1 cellular context compared by ENCODE assay signal in genomic region chr19:49133621-49134454, GRCh38.
TF ChIP-seq lines count a peak whose summit lies in the region.

No MANE protein-coding gene starts in this region.

TF ChIP-seq in K562, 482 proteins besides CTCF, POLR2A, EP300 and RAD21 (continues in another document):
- no peak for TF ChIP-seq ESRRB (CRISPR knock-in tag; IDR thresholded peaks at IDR 0.05; ENCODE audit: borderline replicate concordance)
- no peak for TF ChIP-seq ZNF174 (CRISPR knock-in tag; IDR thresholded peaks at IDR 0.05)
- TF ChIP-seq HNRNPK (IDR thresholded peaks at IDR 0.05; ENCODE audit: low read depth, low read length, poor library complexity, severe bottlenecking), result no peak
- peak; percentile 36; the same call in 1 of the 2 replicates for TF ChIP-seq TFAP4 (CRISPR knock-in tag; IDR thresholded peaks at IDR 0.05; ENCODE audit: borderline replicate concordance)
- TF ChIP-seq MIER1 (IDR thresholded peaks at IDR 0.05; ENCODE audit: low read depth), result no peak
- TF ChIP-seq MAFF (IDR thresholded peaks at IDR 0.05; ENCODE audit: low read length), result no peak
- TF ChIP-seq PRPF4 (IDR thresholded peaks at IDR 0.05; ENCODE audit: insufficient read depth, low read depth, low read length, poor library complexity, severe bottlenecking), result no peak
- TF ChIP-seq ZNF3 (CRISPR knock-in tag; IDR thresholded peaks at IDR 0.05), result no peak
- no peak for TF ChIP-seq PHF8 (IDR thresholded peaks at IDR 0.05; ENCODE audit: borderline replicate concordance, low read length)
- peak; percentile 95 for TF ChIP-seq EGR1 (conservative IDR thresholded peaks at IDR 0.05)
- no peak for TF ChIP-seq ZNF12 (CRISPR knock-in tag; IDR thresholded peaks at IDR 0.05)
- TF ChIP-seq HMG20B (CRISPR knock-in tag; IDR thresholded peaks at IDR 0.05), result no peak
- no peak for TF ChIP-seq NR1H2 (CRISPR knock-in tag; IDR thresholded peaks at IDR 0.05)
- TF ChIP-seq FOXK2 (conservative IDR thresholded peaks at IDR 0.05 in 1 of 2, IDR thresholded peaks at IDR 0.05 in 1 of 2; ENCODE audit: low read depth in 2 of 2), result no peak
- TF ChIP-seq TEAD1 (CRISPR knock-in tag; IDR thresholded peaks at IDR 0.05), result no peak
- no peak for TF ChIP-seq MYNN (IDR thresholded peaks at IDR 0.05)
- no peak for TF ChIP-seq MYNN (CRISPR knock-in tag; IDR thresholded peaks at IDR 0.05)
- peak; percentile 6; the same call in 1 of the 2 replicates for TF ChIP-seq VEZF1 (CRISPR knock-in tag; IDR thresholded peaks at IDR 0.05)
- TF ChIP-seq TSHZ1 (CRISPR knock-in tag; IDR thresholded peaks at IDR 0.05), result no peak
- no peak for TF ChIP-seq ZFPM2 (CRISPR knock-in tag; IDR thresholded peaks at IDR 0.05)
- TF ChIP-seq RBM34 (IDR thresholded peaks at IDR 0.05; ENCODE audit: borderline replicate concordance, insufficient read depth, low read length), result no peak
- no peak for TF ChIP-seq STAT5B (CRISPR knock-in tag; IDR thresholded peaks at IDR 0.05)
- TF ChIP-seq ATF6 (CRISPR knock-in tag; IDR thresholded peaks at IDR 0.05), result no peak
- no peak for TF ChIP-seq MLX (CRISPR knock-in tag; conservative IDR thresholded peaks at IDR 0.05)
- no peak for TF ChIP-seq ZNF699 (CRISPR knock-in tag; IDR thresholded peaks at IDR 0.05; ENCODE audit: insufficient replicate concordance)
- 0 out of 2 replicates have a peak, but pooled peaks have one; percentile 45 for TF ChIP-seq SP1 (CRISPR knock-in tag; IDR thresholded peaks at IDR 0.05)
- TF ChIP-seq HDAC2 (IDR thresholded peaks at IDR 0.05), result no peak
- TF ChIP-seq ZBTB33 (CRISPR knock-in tag; IDR thresholded peaks at IDR 0.05), result peak; percentile 92
- no peak for TF ChIP-seq ARID3A (IDR thresholded peaks at IDR 0.05; ENCODE audit: borderline replicate concordance, low read depth, low read length)
- peak; percentile 25; the same call in 1 of the 2 replicates for TF ChIP-seq RBFOX2 (IDR thresholded peaks at IDR 0.05; ENCODE audit: low read depth, low read length)
- no peak for TF ChIP-seq SNRNP70 (optimal IDR thresholded peaks at IDR 0.05; ENCODE audit: low read depth, low read length)
- TF ChIP-seq FOXA1 (IDR thresholded peaks at IDR 0.05; ENCODE audit: borderline replicate concordance), result no peak
- TF ChIP-seq LCOR (CRISPR knock-in tag; IDR thresholded peaks at IDR 0.05), result no peak
- no peak for TF ChIP-seq BCOR (IDR thresholded peaks at IDR 0.05)
- TF ChIP-seq CGGBP1 (CRISPR knock-in tag; IDR thresholded peaks at IDR 0.05), result no peak
- no peak for TF ChIP-seq ZBTB34 (CRISPR knock-in tag; IDR thresholded peaks at IDR 0.05)
- no peak for TF ChIP-seq SRSF7 (optimal IDR thresholded peaks at IDR 0.05; ENCODE audit: low read depth, low read length)
- TF ChIP-seq ZC3H8 (IDR thresholded peaks at IDR 0.05), result no peak
- TF ChIP-seq NR3C1 (CRISPR knock-in tag; IDR thresholded peaks at IDR 0.05), result no peak
- no peak for TF ChIP-seq CSDE1 (IDR thresholded peaks at IDR 0.05)
- peak; percentile 5 for TF ChIP-seq FIP1L1 (IDR thresholded peaks at IDR 0.05; ENCODE audit: low read depth, low read length, poor library complexity, severe bottlenecking)
- TF ChIP-seq ZNF444 (CRISPR knock-in tag; IDR thresholded peaks at IDR 0.05), result no peak
- TF ChIP-seq XRCC4 (IDR thresholded peaks at IDR 0.05; ENCODE audit: extremely low read depth, insufficient read depth, insufficient read length), result no peak
- no peak for TF ChIP-seq ZEB2 (IDR thresholded peaks at IDR 0.05)
- peak; percentile 61 to 64; a peak in 3 of 4 replicates for TF ChIP-seq NRF1 (conservative IDR thresholded peaks at IDR 0.05 in 1 of 2, IDR thresholded peaks at IDR 0.05 in 1 of 2)
- no peak for TF ChIP-seq RFX5 (IDR thresholded peaks at IDR 0.05; ENCODE audit: low read depth, low read length)
- TF ChIP-seq JUN (IDR thresholded peaks at IDR 0.05; ENCODE audit: borderline replicate concordance, low read depth, low read length), result no peak
- no peak for TF ChIP-seq JUN (CRISPR knock-in tag; IDR thresholded peaks at IDR 0.05; ENCODE audit: borderline replicate concordance)
- TF ChIP-seq ZC3H11A (IDR thresholded peaks at IDR 0.05; ENCODE audit: low read depth, low read length), result no peak
- TF ChIP-seq SMARCB1 (IDR thresholded peaks at IDR 0.05; ENCODE audit: insufficient read length, low read depth), result no peak
- no peak for TF ChIP-seq ZBTB5 (IDR thresholded peaks at IDR 0.05)
- TF ChIP-seq PHF21A (IDR thresholded peaks at IDR 0.05; ENCODE audit: borderline replicate concordance, low read depth), result no peak
- peak in 1 of 2 experiments; percentile 41; a peak in 1 of 4 replicates for TF ChIP-seq MAZ (CRISPR knock-in tag; conservative IDR thresholded peaks at IDR 0.05 in 1 of 2, IDR thresholded peaks at IDR 0.05 in 1 of 2)
- no peak for TF ChIP-seq KHSRP (IDR thresholded peaks at IDR 0.05)
- TF ChIP-seq CBX1 (IDR thresholded peaks at IDR 0.05; ENCODE audit: low read depth), result no peak
- TF ChIP-seq MECOM (CRISPR knock-in tag; IDR thresholded peaks at IDR 0.05), result no peak
- TF ChIP-seq ATF7 (IDR thresholded peaks at IDR 0.05), result no peak
- no peak for TF ChIP-seq KAT8 (IDR thresholded peaks at IDR 0.05; ENCODE audit: low read depth)
- TF ChIP-seq HDAC1 (IDR thresholded peaks at IDR 0.05), result no peak
- no peak for TF ChIP-seq DMBX1 (CRISPR knock-in tag; IDR thresholded peaks at IDR 0.05; ENCODE audit: borderline replicate concordance)
- no peak for TF ChIP-seq RNF2 (IDR thresholded peaks at IDR 0.05)
